1 cellular context compared by ENCODE assay signal in the genomic region with DNA sequence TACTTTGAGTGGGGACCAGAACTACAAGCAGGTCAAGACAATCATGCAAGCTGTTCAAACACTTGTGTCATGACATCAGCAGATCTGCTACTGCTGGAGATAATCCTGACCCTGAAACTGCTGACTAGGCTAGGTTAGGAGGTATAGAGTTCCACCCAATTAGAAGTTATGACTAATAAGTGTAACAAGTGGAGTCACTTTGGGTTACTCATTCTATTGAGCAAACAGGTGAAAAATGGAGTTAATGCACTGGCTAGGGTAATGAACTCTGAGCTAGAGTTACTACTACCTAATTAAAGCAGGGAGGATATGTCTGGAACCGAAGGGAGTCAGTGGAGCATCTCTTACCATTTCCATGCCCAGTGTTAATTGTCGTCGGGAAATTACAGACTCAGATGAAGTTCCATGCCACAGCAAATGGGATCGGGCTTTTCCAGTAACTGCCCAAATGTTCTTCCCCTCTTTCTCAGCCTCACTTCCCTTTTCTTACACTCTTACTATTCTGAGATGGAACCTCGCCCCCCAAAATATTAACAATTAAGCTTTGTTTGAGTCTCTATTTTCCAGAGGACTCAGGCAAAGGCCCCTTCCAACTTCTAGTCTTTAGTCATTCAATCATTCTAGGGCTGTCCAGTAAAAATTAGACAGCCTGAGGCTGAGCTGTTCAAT.
TF ChIP-seq lines count a peak whose summit lies in the region.

No MANE protein-coding gene starts in this region.

TF ChIP-seq in HEK293, 187 proteins besides CTCF, POLR2A, EP300 and RAD21 (continued from another document and continues in another):
- peak; percentile 68; the same call in 1 of the 2 replicates for TF ChIP-seq ZSCAN23 (tag by site-specific recombination; IDR thresholded peaks at IDR 0.05)
- TF ChIP-seq SCRT2 (tag by site-specific recombination; IDR thresholded peaks at IDR 0.05): peak; percentile 99
- TF ChIP-seq, protein P1, sequence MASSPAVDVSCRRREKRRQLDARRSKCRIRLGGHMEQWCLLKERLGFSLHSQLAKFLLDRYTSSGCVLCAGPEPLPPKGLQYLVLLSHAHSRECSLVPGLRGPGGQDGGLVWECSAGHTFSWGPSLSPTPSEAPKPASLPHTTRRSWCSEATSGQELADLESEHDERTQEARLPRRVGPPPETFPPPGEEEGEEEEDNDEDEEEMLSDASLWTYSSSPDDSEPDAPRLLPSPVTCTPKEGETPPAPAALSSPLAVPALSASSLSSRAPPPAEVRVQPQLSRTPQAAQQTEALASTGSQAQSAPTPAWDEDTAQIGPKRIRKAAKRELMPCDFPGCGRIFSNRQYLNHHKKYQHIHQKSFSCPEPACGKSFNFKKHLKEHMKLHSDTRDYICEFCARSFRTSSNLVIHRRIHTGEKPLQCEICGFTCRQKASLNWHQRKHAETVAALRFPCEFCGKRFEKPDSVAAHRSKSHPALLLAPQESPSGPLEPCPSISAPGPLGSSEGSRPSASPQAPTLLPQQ (tag by site-specific recombination; IDR thresholded peaks at IDR 0.05): peak; percentile 65; the same call in 1 of the 2 replicates
- TF ChIP-seq GLI2 (tag by site-specific recombination; IDR thresholded peaks at IDR 0.05; ENCODE audit: borderline replicate concordance, low read depth): peak; percentile 30; the same call in 1 of the 2 replicates
- TF ChIP-seq, protein P2, sequence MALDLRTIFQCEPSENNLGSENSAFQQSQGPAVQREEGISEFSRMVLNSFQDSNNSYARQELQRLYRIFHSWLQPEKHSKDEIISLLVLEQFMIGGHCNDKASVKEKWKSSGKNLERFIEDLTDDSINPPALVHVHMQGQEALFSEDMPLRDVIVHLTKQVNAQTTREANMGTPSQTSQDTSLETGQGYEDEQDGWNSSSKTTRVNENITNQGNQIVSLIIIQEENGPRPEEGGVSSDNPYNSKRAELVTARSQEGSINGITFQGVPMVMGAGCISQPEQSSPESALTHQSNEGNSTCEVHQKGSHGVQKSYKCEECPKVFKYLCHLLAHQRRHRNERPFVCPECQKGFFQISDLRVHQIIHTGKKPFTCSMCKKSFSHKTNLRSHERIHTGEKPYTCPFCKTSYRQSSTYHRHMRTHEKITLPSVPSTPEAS (tag by site-specific recombination; IDR thresholded peaks at IDR 0.05): 0 out of 2 replicates have a peak, but pooled peaks have one; percentile 8
- TF ChIP-seq, protein P3, sequence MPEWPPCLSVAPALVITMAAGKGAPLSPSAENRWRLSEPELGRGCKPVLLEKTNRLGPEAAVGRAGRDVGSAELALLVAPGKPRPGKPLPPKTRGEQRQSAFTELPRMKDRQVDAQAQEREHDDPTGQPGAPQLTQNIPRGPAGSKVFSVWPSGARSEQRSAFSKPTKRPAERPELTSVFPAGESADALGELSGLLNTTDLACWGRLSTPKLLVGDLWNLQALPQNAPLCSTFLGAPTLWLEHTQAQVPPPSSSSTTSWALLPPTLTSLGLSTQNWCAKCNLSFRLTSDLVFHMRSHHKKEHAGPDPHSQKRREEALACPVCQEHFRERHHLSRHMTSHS (tag by site-specific recombination; IDR thresholded peaks at IDR 0.05): no peak
- peak; percentile 68; the same call in 1 of the 2 replicates for TF ChIP-seq ZNF324 (tag by site-specific recombination; IDR thresholded peaks at IDR 0.05)
- TF ChIP-seq OVOL3 (tag by site-specific recombination; IDR thresholded peaks at IDR 0.05): peak; percentile 58; the same call in 1 of the 2 replicates
- TF ChIP-seq ZSCAN16 (tag by site-specific recombination; IDR thresholded peaks at IDR 0.05): no peak
- peak; percentile 86; the same call in 1 of the 2 replicates for TF ChIP-seq ZNF664 (tag by site-specific recombination; IDR thresholded peaks at IDR 0.05)
- no peak for TF ChIP-seq ZNF354C (tag by site-specific recombination; IDR thresholded peaks at IDR 0.05; ENCODE audit: borderline replicate concordance, low read depth)
- TF ChIP-seq ZNF394 (tag by site-specific recombination; IDR thresholded peaks at IDR 0.05; ENCODE audit: borderline replicate concordance): peak; percentile 64; the same call in 1 of the 2 replicates
- peak; percentile 72 for TF ChIP-seq ZEB2 (tag by site-specific recombination; IDR thresholded peaks at IDR 0.05)
- TF ChIP-seq, protein P4, sequence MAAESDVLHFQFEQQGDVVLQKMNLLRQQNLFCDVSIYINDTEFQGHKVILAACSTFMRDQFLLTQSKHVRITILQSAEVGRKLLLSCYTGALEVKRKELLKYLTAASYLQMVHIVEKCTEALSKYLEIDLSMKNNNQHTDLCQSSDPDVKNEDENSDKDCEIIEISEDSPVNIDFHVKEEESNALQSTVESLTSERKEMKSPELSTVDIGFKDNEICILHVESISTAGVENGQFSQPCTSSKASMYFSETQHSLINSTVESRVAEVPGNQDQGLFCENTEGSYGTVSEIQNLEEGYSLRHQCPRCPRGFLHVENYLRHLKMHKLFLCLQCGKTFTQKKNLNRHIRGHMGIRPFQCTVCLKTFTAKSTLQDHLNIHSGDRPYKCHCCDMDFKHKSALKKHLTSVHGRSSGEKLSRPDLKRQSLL (tag by site-specific recombination; IDR thresholded peaks at IDR 0.05): no peak
- peak; percentile 78 for TF ChIP-seq ZNF660 (tag by site-specific recombination; IDR thresholded peaks at IDR 0.05)
- no peak for TF ChIP-seq ZNF768 (tag by site-specific recombination; IDR thresholded peaks at IDR 0.05)
- TF ChIP-seq, protein P5, sequence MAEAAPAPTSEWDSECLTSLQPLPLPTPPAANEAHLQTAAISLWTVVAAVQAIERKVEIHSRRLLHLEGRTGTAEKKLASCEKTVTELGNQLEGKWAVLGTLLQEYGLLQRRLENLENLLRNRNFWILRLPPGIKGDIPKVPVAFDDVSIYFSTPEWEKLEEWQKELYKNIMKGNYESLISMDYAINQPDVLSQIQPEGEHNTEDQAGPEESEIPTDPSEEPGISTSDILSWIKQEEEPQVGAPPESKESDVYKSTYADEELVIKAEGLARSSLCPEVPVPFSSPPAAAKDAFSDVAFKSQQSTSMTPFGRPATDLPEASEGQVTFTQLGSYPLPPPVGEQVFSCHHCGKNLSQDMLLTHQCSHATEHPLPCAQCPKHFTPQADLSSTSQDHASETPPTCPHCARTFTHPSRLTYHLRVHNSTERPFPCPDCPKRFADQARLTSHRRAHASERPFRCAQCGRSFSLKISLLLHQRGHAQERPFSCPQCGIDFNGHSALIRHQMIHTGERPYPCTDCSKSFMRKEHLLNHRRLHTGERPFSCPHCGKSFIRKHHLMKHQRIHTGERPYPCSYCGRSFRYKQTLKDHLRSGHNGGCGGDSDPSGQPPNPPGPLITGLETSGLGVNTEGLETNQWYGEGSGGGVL (tag by site-specific recombination; IDR thresholded peaks at IDR 0.05): 0 out of 2 replicates have a peak, but pooled peaks have one; percentile 28
- peak; percentile 69; the same call in 1 of the 2 replicates for TF ChIP-seq ZNF501 (tag by site-specific recombination; IDR thresholded peaks at IDR 0.05)
- TF ChIP-seq, protein P6, sequence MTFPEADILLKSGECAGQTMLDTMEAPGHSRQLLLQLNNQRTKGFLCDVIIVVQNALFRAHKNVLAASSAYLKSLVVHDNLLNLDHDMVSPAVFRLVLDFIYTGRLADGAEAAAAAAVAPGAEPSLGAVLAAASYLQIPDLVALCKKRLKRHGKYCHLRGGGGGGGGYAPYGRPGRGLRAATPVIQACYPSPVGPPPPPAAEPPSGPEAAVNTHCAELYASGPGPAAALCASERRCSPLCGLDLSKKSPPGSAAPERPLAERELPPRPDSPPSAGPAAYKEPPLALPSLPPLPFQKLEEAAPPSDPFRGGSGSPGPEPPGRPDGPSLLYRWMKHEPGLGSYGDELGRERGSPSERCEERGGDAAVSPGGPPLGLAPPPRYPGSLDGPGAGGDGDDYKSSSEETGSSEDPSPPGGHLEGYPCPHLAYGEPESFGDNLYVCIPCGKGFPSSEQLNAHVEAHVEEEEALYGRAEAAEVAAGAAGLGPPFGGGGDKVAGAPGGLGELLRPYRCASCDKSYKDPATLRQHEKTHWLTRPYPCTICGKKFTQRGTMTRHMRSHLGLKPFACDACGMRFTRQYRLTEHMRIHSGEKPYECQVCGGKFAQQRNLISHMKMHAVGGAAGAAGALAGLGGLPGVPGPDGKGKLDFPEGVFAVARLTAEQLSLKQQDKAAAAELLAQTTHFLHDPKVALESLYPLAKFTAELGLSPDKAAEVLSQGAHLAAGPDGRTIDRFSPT (tag by site-specific recombination; IDR thresholded peaks at IDR 0.05): peak; percentile 78
- TF ChIP-seq ZBTB20 (tag by site-specific recombination; IDR thresholded peaks at IDR 0.05): no peak
- 0 out of 2 replicates have a peak, but pooled peaks have one; percentile 2 for TF ChIP-seq ZNF654 (tag by site-specific recombination; IDR thresholded peaks at IDR 0.05; ENCODE audit: low read depth)
- TF ChIP-seq ZXDB (tag by site-specific recombination; IDR thresholded peaks at IDR 0.05): peak; percentile 69
- TF ChIP-seq, protein P7, sequence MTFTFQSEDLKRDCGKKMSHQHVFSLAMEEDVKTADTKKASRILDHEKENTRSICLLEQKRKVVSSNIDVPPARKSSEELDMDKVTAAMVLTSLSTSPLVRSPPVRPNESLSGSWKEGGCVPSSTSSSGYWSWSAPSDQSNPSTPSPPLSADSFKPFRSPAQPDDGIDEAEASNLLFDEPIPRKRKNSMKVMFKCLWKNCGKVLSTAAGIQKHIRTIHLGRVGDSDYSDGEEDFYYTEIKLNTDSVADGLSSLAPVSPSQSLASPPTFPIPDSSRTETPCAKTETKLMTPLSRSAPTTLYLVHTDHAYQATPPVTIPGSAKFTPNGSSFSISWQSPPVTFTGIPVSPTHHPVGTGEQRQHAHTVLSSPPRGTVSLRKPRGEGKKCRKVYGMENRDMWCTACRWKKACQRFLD (tag by site-specific recombination; IDR thresholded peaks at IDR 0.05): no peak
- TF ChIP-seq ZNF558 (tag by site-specific recombination; IDR thresholded peaks at IDR 0.05): peak; percentile 57; the same call in 1 of the 2 replicates
- no peak for TF ChIP-seq ZNF521 (tag by site-specific recombination; IDR thresholded peaks at IDR 0.05)
- TF ChIP-seq ZNF10 (tag by site-specific recombination; IDR thresholded peaks at IDR 0.05): peak; percentile 76
- peak; percentile 50 for TF ChIP-seq SETDB1 (IDR thresholded peaks at IDR 0.05; ENCODE audit: insufficient read length, low read length)
- TF ChIP-seq IKZF3 (tag by site-specific recombination; IDR thresholded peaks at IDR 0.05): 0 out of 2 replicates have a peak, but pooled peaks have one; percentile 21
- TF ChIP-seq, protein P8, sequence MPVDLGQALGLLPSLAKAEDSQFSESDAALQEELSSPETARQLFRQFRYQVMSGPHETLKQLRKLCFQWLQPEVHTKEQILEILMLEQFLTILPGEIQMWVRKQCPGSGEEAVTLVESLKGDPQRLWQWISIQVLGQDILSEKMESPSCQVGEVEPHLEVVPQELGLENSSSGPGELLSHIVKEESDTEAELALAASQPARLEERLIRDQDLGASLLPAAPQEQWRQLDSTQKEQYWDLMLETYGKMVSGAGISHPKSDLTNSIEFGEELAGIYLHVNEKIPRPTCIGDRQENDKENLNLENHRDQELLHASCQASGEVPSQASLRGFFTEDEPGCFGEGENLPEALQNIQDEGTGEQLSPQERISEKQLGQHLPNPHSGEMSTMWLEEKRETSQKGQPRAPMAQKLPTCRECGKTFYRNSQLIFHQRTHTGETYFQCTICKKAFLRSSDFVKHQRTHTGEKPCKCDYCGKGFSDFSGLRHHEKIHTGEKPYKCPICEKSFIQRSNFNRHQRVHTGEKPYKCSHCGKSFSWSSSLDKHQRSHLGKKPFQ (tag by site-specific recombination; IDR thresholded peaks at IDR 0.05): no peak
- peak; percentile 64; the same call in 1 of the 2 replicates for TF ChIP-seq PRDM1 (tag by site-specific recombination; IDR thresholded peaks at IDR 0.05)
- TF ChIP-seq, protein P9, sequence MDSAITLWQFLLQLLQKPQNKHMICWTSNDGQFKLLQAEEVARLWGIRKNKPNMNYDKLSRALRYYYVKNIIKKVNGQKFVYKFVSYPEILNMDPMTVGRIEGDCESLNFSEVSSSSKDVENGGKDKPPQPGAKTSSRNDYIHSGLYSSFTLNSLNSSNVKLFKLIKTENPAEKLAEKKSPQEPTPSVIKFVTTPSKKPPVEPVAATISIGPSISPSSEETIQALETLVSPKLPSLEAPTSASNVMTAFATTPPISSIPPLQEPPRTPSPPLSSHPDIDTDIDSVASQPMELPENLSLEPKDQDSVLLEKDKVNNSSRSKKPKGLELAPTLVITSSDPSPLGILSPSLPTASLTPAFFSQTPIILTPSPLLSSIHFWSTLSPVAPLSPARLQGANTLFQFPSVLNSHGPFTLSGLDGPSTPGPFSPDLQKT (IDR thresholded peaks at IDR 0.05; ENCODE audit: borderline replicate concordance, low read depth, low read length): no peak
- peak; percentile 97 for TF ChIP-seq ZNF24 (tag by site-specific recombination; IDR thresholded peaks at IDR 0.05)
- no peak for TF ChIP-seq ZNF157 (tag by site-specific recombination; IDR thresholded peaks at IDR 0.05)
- TF ChIP-seq ZSCAN30 (tag by site-specific recombination; IDR thresholded peaks at IDR 0.05): no peak
- peak; percentile 93 for TF ChIP-seq SP7 (tag by site-specific recombination; IDR thresholded peaks at IDR 0.05)
- TF ChIP-seq ZNF621 (tag by site-specific recombination; IDR thresholded peaks at IDR 0.05): no peak
- TF ChIP-seq BCL11A (tag by site-specific recombination; IDR thresholded peaks at IDR 0.05; ENCODE audit: low read depth): peak; percentile 76; the same call in 1 of the 2 replicates
- peak; percentile 91 for TF ChIP-seq ZNF366 (tag by site-specific recombination; conservative IDR thresholded peaks at IDR 0.05)
- no peak for TF ChIP-seq ZNF596 (tag by site-specific recombination; IDR thresholded peaks at IDR 0.05)
- TF ChIP-seq ZNF610 (tag by site-specific recombination; IDR thresholded peaks at IDR 0.05; ENCODE audit: borderline replicate concordance): no peak
- peak; percentile 64; the same call in 1 of the 2 replicates for TF ChIP-seq ZNF843 (tag by site-specific recombination; IDR thresholded peaks at IDR 0.05)
- no peak for TF ChIP-seq ZNF311 (tag by site-specific recombination; IDR thresholded peaks at IDR 0.05; ENCODE audit: borderline replicate concordance)
- no peak for TF ChIP-seq ZNF670 (tag by site-specific recombination; IDR thresholded peaks at IDR 0.05; ENCODE audit: low read depth)
- TF ChIP-seq ZNF792 (tag by site-specific recombination; IDR thresholded peaks at IDR 0.05): 0 out of 2 replicates have a peak, but pooled peaks have one; percentile 39
- peak; percentile 92 for TF ChIP-seq WT1 (tag by site-specific recombination; IDR thresholded peaks at IDR 0.05)
- no peak for TF ChIP-seq ZNF19 (tag by site-specific recombination; IDR thresholded peaks at IDR 0.05; ENCODE audit: low read depth)
- TF ChIP-seq, protein P10, sequence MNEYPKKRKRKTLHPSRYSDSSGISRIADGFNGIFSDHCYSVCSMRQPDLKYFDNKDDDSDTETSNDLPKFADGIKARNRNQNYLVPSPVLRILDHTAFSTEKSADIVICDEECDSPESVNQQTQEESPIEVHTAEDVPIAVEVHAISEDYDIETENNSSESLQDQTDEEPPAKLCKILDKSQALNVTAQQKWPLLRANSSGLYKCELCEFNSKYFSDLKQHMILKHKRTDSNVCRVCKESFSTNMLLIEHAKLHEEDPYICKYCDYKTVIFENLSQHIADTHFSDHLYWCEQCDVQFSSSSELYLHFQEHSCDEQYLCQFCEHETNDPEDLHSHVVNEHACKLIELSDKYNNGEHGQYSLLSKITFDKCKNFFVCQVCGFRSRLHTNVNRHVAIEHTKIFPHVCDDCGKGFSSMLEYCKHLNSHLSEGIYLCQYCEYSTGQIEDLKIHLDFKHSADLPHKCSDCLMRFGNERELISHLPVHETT (tag by site-specific recombination; IDR thresholded peaks at IDR 0.05): peak; percentile 83; the same call in 1 of the 2 replicates
- TF ChIP-seq ZNF23 (tag by site-specific recombination; IDR thresholded peaks at IDR 0.05; ENCODE audit: borderline replicate concordance): no peak
- TF ChIP-seq KLF10 (tag by site-specific recombination; IDR thresholded peaks at IDR 0.05): peak; percentile 52; the same call in 1 of the 2 replicates
- no peak for TF ChIP-seq MZF1 (tag by site-specific recombination; IDR thresholded peaks at IDR 0.05; ENCODE audit: borderline replicate concordance)
